8 cellular contexts compared by ENCODE assay signal in genomic region chr14:93619176-93619793, GRCh38.
DNase-seq lines count a peak whose midpoint lies in the region; ATAC-seq, FAIRE-seq and TF ChIP-seq lines count a peak whose summit lies in the region.

No MANE protein-coding gene starts in this region.

- H3K4me1 Mint-ChIP-seq in natural killer cell = no peaks in the 10 kb centered on the region

- no peak overlapping the region for H3K9ac ChIP-seq in HepG2 (ENCODE audit: insufficient read depth, low read depth, low read length)

- ATAC-seq in body of pancreas (peak; percentile 52), HepG2 (no peak; the same call in 2 of the 3 replicates), HG03196 (IDR thresholded peaks at IDR 0.05; ENCODE audit: unreplicated experiment) (no peak), natural killer cell (no peak)

- peak; percentile 31 for TF ChIP-seq CTCF in GM20000 (IDR thresholded peaks at IDR 0.05; ENCODE audit: extremely low read depth, missing control alignments)
- TF ChIP-seq CTCF in body of pancreas (IDR thresholded peaks at IDR 0.05) = peak; percentile 42 to 67 (median 59)
- peak; percentile 75 for TF ChIP-seq CTCF in HepG2 (CRISPR knock-in tag; IDR thresholded peaks at IDR 0.05)
- no peak for TF ChIP-seq CTCF in natural killer cell (IDR thresholded peaks at IDR 0.05)

- no peak overlapping the region for H3K4me2 ChIP-seq in HepG2 (ENCODE audit: low read depth, low read length)

- H3K4me3 ChIP-seq in body of pancreas (no peak overlapping the region), HepG2 (replicated peaks in 1 of 3; ENCODE audit: insufficient read depth in 1 of 3, low read depth in 2 of 3, low read length in 3 of 3) (no peak overlapping the region)

- no TSS peak for BruUV-seq in HepG2 (replicated peaks; lab: Mats Ljungman, UMichigan)

- H3K4me1 ChIP-seq in body of pancreas (peaks cover 4% of the 10 kb centered on the region), HepG2 (ENCODE audit: insufficient read depth, low read length) (no peaks in the 10 kb centered on the region)

- POLR2A ChIA-PET in HepG2 (lab: Yijun Ruan, JAX) = no interaction called here

- H4K20me1 ChIP-seq in HepG2 (ENCODE audit: insufficient read depth, low read length) = no peaks in the 10 kb centered on the region

- no peaks in the 10 kb centered on the region for H3K36me3 ChIP-seq in body of pancreas (replicated peaks in 1 of 2; ENCODE audit: insufficient read depth in 1 of 2, low read depth in 2 of 2)
- no peaks in the 10 kb centered on the region for H3K36me3 ChIP-seq in HepG2 (replicated peaks in 1 of 2; ENCODE audit: control insufficient read depth in 1 of 2, insufficient read depth in 2 of 2, low read length in 2 of 2)

- H3K27ac ChIP-seq in body of pancreas = no peak overlapping the region
- no peak overlapping the region for H3K27ac ChIP-seq in HepG2 (ENCODE audit: extremely low read length, insufficient read depth, low read length)

- in situ Hi-C loops in HepG2 (cut with HindIII; ENCODE audit: extremely low pct_ligation_motif_present, low pct_unique_long_range_greater_than_20kb) = no loop called here

- H3K4me3 Mint-ChIP-seq in natural killer cell = no peak overlapping the region

- H3K9me3 ChIP-seq in body of pancreas (no peaks in the 10 kb centered on the region), HepG2 (ENCODE audit: low read length) (no peaks in the 10 kb centered on the region)

- TF ChIP-seq EP300 in HepG2 (IDR thresholded peaks at IDR 0.05; ENCODE audit: low read depth in 2 of 2, low read length in 2 of 2) (no peak), HepG2 (CRISPR knock-in tag; IDR thresholded peaks at IDR 0.05; ENCODE audit: borderline replicate concordance) (no peak)

- H3K79me2 ChIP-seq in HepG2 (ENCODE audit: insufficient read depth, low read length) = no peaks in the 10 kb centered on the region

- TF ChIP-seq RAD21 in HepG2 (CRISPR knock-in tag; IDR thresholded peaks at IDR 0.05) = peak; percentile 35; the same call in 1 of the 2 replicates

- H3K36me3 Mint-ChIP-seq in natural killer cell = no peaks in the 10 kb centered on the region

- TF ChIP-seq POLR2A in body of pancreas (IDR thresholded peaks at IDR 0.05) (no peak), HepG2 (IDR thresholded peaks at IDR 0.05; ENCODE audit: insufficient read depth in 1 of 2, low read depth in 2 of 2, low read length in 2 of 2) (no peak)

- CTCF ChIA-PET in HepG2 (lab: Yijun Ruan, JAX; ENCODE audit: low intra/inter-chr PET ratio, low total read pairs) = no interaction called here

- H3K9me3 Mint-ChIP-seq in natural killer cell = no peaks in the 10 kb centered on the region

- H2AFZ ChIP-seq in HepG2 (ENCODE audit: low read length) = no peak overlapping the region

- peak; percentile 87 for FAIRE-seq in HepG2 (lab: Jason Lieb, UNC)

- 41 to 50% methylated on average over 7 of the region's 7 CpGs for WGBS in body of pancreas, 2 donors
- WGBS in HepG2 (ENCODE audit: low lambda C conversion rate) = 14% methylated on average over 7 of the region's 7 CpGs

- H3K27ac Mint-ChIP-seq in natural killer cell = no peak overlapping the region

- DNase-seq in COR-L47 (lab: John Stamatoyannopoulos, UW) (peak; percentile 50), GM20000 (ENCODE audit: low spot score) (peak; percentile 51), NCI-H460 (ENCODE audit: extremely low read depth, low read depth) (peak; percentile 58), body of pancreas (peak; percentile 44 to 58 (median 48)), HepG2 (ENCODE audit: low spot score) (peak; percentile 47), GF-D8 (lab: John Stamatoyannopoulos, UW) (no peak), natural killer cell (no peak)

- peaks cover 0 to 6% of the 10 kb centered on the region in 2 donors for H3K27me3 Mint-ChIP-seq in natural killer cell (ENCODE audit: low read depth in 2 of 2)

- H3K27me3 ChIP-seq in body of pancreas (no peaks in the 10 kb centered on the region), HepG2 (ENCODE audit: control insufficient read depth in 1 of 2, insufficient read depth in 2 of 2, low read length in 2 of 2) (peaks cover 1 to 35% of the 10 kb centered on the region in 2 experiments; a peak in 3 of 5 replicates)

- intact Hi-C loops in body of pancreas (cut with DNase I) (no loop called here), HepG2 (cut with micrococcal nuclease; ENCODE audit: unreplicated experiment) (no loop called here), natural killer cell (cut with micrococcal nuclease) (no loop called here)

TF ChIP-seq in HepG2, 621 proteins besides CTCF, POLR2A, EP300 and RAD21:
- TF ChIP-seq CEBPG (CRISPR knock-in tag; IDR thresholded peaks at IDR 0.05) (peak; percentile 23; the same call in 1 of the 2 replicates), HNF1B (CRISPR knock-in tag; IDR thresholded peaks at IDR 0.05) (no peak), MIER2 (CRISPR knock-in tag; IDR thresholded peaks at IDR 0.05) (peak; percentile 24; the same call in 1 of the 2 replicates), MIXL1 (CRISPR knock-in tag; IDR thresholded peaks at IDR 0.05) (0 out of 2 replicates have a peak, but pooled peaks have one; percentile 19), STAG1 (CRISPR knock-in tag; IDR thresholded peaks at IDR 0.05) (peak; percentile 71), MLX (CRISPR knock-in tag; IDR thresholded peaks at IDR 0.05) (no peak), TEF (CRISPR knock-in tag; IDR thresholded peaks at IDR 0.05) (peak; percentile 78; the same call in 1 of the 2 replicates), ZNF772 (CRISPR knock-in tag; IDR thresholded peaks at IDR 0.05) (no peak), TAF15 (IDR thresholded peaks at IDR 0.05; ENCODE audit: low read depth, low read length, poor library complexity, severe bottlenecking) (no peak), SMC3 (IDR thresholded peaks at IDR 0.05; ENCODE audit: low read length) (peak; percentile 47; the same call in 1 of the 2 replicates), ZNF724P (CRISPR knock-in tag; IDR thresholded peaks at IDR 0.05; ENCODE audit: borderline replicate concordance) (no peak), ZNF282 (IDR thresholded peaks at IDR 0.05; ENCODE audit: partially characterized antibody) (no peak), ZNF550 (CRISPR knock-in tag; IDR thresholded peaks at IDR 0.05; ENCODE audit: borderline replicate concordance) (no peak), ONECUT2 (CRISPR knock-in tag; IDR thresholded peaks at IDR 0.05) (no peak), CCDC6 (CRISPR knock-in tag; IDR thresholded peaks at IDR 0.05) (no peak), ZNF343 (CRISPR knock-in tag; IDR thresholded peaks at IDR 0.05) (no peak), ZNF616 (CRISPR knock-in tag; IDR thresholded peaks at IDR 0.05; ENCODE audit: low read depth) (no peak), NFRKB (IDR thresholded peaks at IDR 0.05) (no peak), MXI1 (IDR thresholded peaks at IDR 0.05; ENCODE audit: borderline replicate concordance, low read depth, low read length) (no peak), ZNF232 (CRISPR knock-in tag; IDR thresholded peaks at IDR 0.05; ENCODE audit: borderline replicate concordance) (no peak), PRMT3 (CRISPR knock-in tag; IDR thresholded peaks at IDR 0.05; ENCODE audit: borderline replicate concordance, low read depth) (no peak), ZBTB20 (CRISPR knock-in tag; IDR thresholded peaks at IDR 0.05; ENCODE audit: borderline replicate concordance, low read depth) (no peak), ZNF644 (CRISPR knock-in tag; IDR thresholded peaks at IDR 0.05; ENCODE audit: low read depth) (0 out of 2 replicates have a peak, but pooled peaks have one; percentile 40), ZNF761 (CRISPR knock-in tag; conservative IDR thresholded peaks at IDR 0.05) (no peak), RARA (CRISPR knock-in tag; IDR thresholded peaks at IDR 0.05) (no peak)
- TF ChIP-seq, protein P1, sequence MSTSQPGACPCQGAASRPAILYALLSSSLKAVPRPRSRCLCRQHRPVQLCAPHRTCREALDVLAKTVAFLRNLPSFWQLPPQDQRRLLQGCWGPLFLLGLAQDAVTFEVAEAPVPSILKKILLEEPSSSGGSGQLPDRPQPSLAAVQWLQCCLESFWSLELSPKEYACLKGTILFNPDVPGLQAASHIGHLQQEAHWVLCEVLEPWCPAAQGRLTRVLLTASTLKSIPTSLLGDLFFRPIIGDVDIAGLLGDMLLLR (CRISPR knock-in tag; IDR thresholded peaks at IDR 0.05) = no peak
TF ChIP-seq in HepG2: peak in this region for 7.

Comparison
In these comparisons a context has a peak if more than half of its experiments do, and no peak if none do; other contexts are left out.
1. DNase-seq: peak in COR-L47 (single experiment), GM20000 (single experiment), NCI-H460 (single experiment), body of pancreas (4 of 4) and HepG2 (single experiment); none in GF-D8 (single experiment) and natural killer cell (single experiment).